ENCODE assay signal across 8 cellular contexts in genomic region chr17:77465358-77466041, GRCh38.
DNase-seq lines count a peak whose midpoint lies in the region; ATAC-seq and TF ChIP-seq lines count a peak whose summit lies in the region.

No MANE protein-coding gene starts in this region.

- H3K27ac ChIP-seq in RWPE1: peak overlapping the region; percentile 89

- peak overlapping the region; percentile 64 for H3K4me3 Mint-ChIP-seq in activated naive CD4-positive, alpha-beta T cell treated with anti-CD3 and anti-CD28 coated beads, Interleukin-2, amount 10 ng/mL, durations not matched to agents 7 days and 5 days

- no peaks in the 10 kb centered on the region for H3K9me3 Mint-ChIP-seq in activated naive CD4-positive, alpha-beta T cell treated with anti-CD3 and anti-CD28 coated beads, Interleukin-2, amount 10 ng/mL, durations not matched to agents 7 days and 5 days

- TF ChIP-seq CTCF in RWPE1 (conservative IDR thresholded peaks at IDR 0.05; ENCODE audit: low read depth): no peak

- CTCF ChIA-PET in RWPE1 (lab: Yijun Ruan, JAX): no interaction called here
- CTCF ChIA-PET in activated naive CD4-positive, alpha-beta T cell treated with anti-CD3 and anti-CD28 coated beads, Interleukin-2, amount 10 ng/mL, durations not matched to agents 7 days and 5 days (lab: Charles Lee): interaction anchor here (0.7 to 2.4 kb wide), 3 partner anchors 15 to 35 kb away, joined by 3 to 8 read pairs (median 4); no protein-coding TSS in a partner anchor

- peaks cover 91% of the 10 kb centered on the region for H3K4me1 Mint-ChIP-seq in activated naive CD4-positive, alpha-beta T cell treated with anti-CD3 and anti-CD28 coated beads, Interleukin-2, amount 10 ng/mL, durations not matched to agents 7 days and 5 days

- ATAC-seq in GM18511 (IDR thresholded peaks at IDR 0.05; ENCODE audit: unreplicated experiment): peak; percentile 70
- ATAC-seq in HG02943 (IDR thresholded peaks at IDR 0.05; ENCODE audit: low read depth, unreplicated experiment): peak; percentile 51
- ATAC-seq in GM18873 (IDR thresholded peaks at IDR 0.05; ENCODE audit: low FRiP score, unreplicated experiment): no peak

- POLR2A ChIA-PET in RWPE1 (lab: Yijun Ruan, JAX; ENCODE audit: low non-redundant PET): no interaction called here

- no peak for DNase-seq in RWPE1 (ENCODE audit: low spot score)
- peak; percentile 89 for DNase-seq in activated naive CD4-positive, alpha-beta T cell treated with anti-CD3 and anti-CD28 coated beads, Interleukin-2, amount 10 ng/mL, durations not matched to agents 7 days and 5 days
- DNase-seq in hepatic stellate cell (ENCODE audit: low spot score): peak; percentile 89
- DNase-seq in stimulated activated CD4-positive, alpha-beta T cell treated with anti-CD3 and anti-CD28 coated beads, Interleukin-4, amount 100 ng/mL, for 1 hour: peak; percentile 76
- DNase-seq in DMS53 (lab: John Stamatoyannopoulos, UW): no peak

- peaks cover 69% of the 10 kb centered on the region for H3K36me3 Mint-ChIP-seq in activated naive CD4-positive, alpha-beta T cell treated with anti-CD3 and anti-CD28 coated beads, Interleukin-2, amount 10 ng/mL, durations not matched to agents 7 days and 5 days

- H3K27me3 Mint-ChIP-seq in activated naive CD4-positive, alpha-beta T cell treated with anti-CD3 and anti-CD28 coated beads, Interleukin-2, amount 10 ng/mL, durations not matched to agents 7 days and 5 days: no peaks in the 10 kb centered on the region

- H3K27ac Mint-ChIP-seq in activated naive CD4-positive, alpha-beta T cell treated with anti-CD3 and anti-CD28 coated beads, Interleukin-2, amount 10 ng/mL, durations not matched to agents 7 days and 5 days: peak overlapping the region; percentile 91

Comparison
In these comparisons a context has a peak if more than half of its experiments do, and no peak if none do; other contexts are left out.
1. DNase-seq: peak in activated naive CD4-positive, alpha-beta T cell treated with anti-CD3 and anti-CD28 coated beads, Interleukin-2, amount 10 ng/mL, durations not matched to agents 7 days and 5 days (single experiment), hepatic stellate cell (single experiment) and stimulated activated CD4-positive, alpha-beta T cell treated with anti-CD3 and anti-CD28 coated beads, Interleukin-4, amount 100 ng/mL, for 1 hour (single experiment); none in RWPE1 (single experiment) and DMS53 (single experiment).